Comparison of ENCODE assay signal across 1 cellular context in the genomic region with DNA sequence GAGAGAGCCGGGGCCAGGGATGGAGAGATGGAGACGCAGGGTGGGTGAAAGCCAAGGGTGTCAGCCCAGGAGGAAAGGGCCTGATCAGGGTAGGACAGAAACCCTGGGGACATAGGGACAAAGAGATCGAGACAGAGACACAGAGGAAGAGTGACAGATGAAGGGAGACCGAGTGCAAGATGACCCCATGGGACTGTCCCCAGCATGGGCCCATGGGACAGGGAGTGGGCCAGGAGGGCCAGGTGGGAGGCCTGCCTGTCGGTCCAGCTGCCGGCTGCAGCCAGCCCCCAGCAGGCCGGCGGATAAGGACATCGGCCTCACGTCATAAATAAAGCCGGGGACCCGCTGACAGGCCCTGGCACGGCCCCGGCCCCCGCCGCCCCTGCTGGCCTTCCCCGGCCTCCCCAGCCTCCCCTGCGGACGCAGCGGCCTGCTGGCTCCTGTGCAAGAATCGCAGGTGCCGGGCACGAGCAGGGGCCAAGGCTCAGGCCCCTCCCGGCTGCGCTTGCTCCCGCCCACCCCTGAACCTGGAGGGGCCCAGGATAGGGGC.
TF ChIP-seq lines count a peak whose summit lies in the region.

No MANE protein-coding gene starts in this region.

TF ChIP-seq in WTC11, 78 proteins besides CTCF, POLR2A, EP300 and RAD21 (continued from another document):
- TF ChIP-seq ZNF263 (CRISPR knock-in tag; IDR thresholded peaks at IDR 0.05; ENCODE audit: low read depth), result no peak
TF ChIP-seq in WTC11: peak in this region for 0.
